In the genomic region with DNA sequence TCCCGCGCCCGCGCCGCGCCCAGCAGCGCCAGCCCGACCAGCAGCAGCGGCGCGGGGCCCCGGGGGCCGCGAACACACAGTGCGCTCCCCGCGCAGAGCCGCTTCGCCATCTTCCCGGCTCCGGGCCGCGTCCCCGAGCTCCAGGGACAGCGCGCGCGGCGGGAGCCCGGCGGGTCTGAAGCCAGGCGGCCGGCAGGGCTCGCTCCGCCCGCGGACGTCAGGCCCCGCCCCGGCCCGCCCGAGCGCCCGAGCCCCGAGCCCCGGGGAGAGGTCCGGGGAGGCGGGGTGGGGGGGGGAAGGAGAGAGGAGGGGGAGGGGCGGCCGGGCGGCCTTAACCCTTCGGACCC, we compare ENCODE assay signal across 9 cellular contexts. TPM values are rescaled to one million over a fixed set of nuclear protein-coding genes. Genes with fewer than 3 reads are reported as not detected.
DNase-seq lines count a peak whose midpoint lies in the region; ATAC-seq and TF ChIP-seq lines count a peak whose summit lies in the region.
"Had no signal": no experiment of that assay in that cellular context is flagged by ENCODE, and none has a peak within 500 bp of the region (broad histone marks: within the 10 kb centered on the region; RNA-seq: fewer than 3 reads in every experiment).

A gene with protein sequence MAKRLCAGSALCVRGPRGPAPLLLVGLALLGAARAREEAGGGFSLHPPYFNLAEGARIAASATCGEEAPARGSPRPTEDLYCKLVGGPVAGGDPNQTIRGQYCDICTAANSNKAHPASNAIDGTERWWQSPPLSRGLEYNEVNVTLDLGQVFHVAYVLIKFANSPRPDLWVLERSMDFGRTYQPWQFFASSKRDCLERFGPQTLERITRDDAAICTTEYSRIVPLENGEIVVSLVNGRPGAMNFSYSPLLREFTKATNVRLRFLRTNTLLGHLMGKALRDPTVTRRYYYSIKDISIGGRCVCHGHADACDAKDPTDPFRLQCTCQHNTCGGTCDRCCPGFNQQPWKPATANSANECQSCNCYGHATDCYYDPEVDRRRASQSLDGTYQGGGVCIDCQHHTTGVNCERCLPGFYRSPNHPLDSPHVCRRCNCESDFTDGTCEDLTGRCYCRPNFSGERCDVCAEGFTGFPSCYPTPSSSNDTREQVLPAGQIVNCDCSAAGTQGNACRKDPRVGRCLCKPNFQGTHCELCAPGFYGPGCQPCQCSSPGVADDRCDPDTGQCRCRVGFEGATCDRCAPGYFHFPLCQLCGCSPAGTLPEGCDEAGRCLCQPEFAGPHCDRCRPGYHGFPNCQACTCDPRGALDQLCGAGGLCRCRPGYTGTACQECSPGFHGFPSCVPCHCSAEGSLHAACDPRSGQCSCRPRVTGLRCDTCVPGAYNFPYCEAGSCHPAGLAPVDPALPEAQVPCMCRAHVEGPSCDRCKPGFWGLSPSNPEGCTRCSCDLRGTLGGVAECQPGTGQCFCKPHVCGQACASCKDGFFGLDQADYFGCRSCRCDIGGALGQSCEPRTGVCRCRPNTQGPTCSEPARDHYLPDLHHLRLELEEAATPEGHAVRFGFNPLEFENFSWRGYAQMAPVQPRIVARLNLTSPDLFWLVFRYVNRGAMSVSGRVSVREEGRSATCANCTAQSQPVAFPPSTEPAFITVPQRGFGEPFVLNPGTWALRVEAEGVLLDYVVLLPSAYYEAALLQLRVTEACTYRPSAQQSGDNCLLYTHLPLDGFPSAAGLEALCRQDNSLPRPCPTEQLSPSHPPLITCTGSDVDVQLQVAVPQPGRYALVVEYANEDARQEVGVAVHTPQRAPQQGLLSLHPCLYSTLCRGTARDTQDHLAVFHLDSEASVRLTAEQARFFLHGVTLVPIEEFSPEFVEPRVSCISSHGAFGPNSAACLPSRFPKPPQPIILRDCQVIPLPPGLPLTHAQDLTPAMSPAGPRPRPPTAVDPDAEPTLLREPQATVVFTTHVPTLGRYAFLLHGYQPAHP (N-terminal part only) (minus strand): TSS at position 177 of the 347 bp plus-strand sequence. CDS start 67 bp downstream, at position 110.

- peak; percentile 89 to 97 for DNase-seq in Caco-2
- DNase-seq in fibroblast of villous mesenchyme (ENCODE audit: low read depth): peak; percentile 45

- H3K4me1 ChIP-seq in Caco-2: peaks cover 76% of the 10 kb centered on the region

- H3K4me1 Mint-ChIP-seq in Caco-2 (ENCODE audit: low read depth, unreplicated experiment): peaks cover 47% of the 10 kb centered on the region

- H3F3A ChIP-seq in neural cell (ENCODE audit: insufficient read depth, low read length, poor library complexity, severe bottlenecking): no peaks in the 10 kb centered on the region

- peak within 1 kb of the TSS; percentile 67 for H3K9ac ChIP-seq in neural cell (ENCODE audit: low read length)

- ATAC-seq in HG02759 (IDR thresholded peaks at IDR 0.05; ENCODE audit: unreplicated experiment) (peak; percentile 35), HG02970 (IDR thresholded peaks at IDR 0.05; ENCODE audit: low FRiP score, unreplicated experiment) (no peak), HG02610 (IDR thresholded peaks at IDR 0.05; ENCODE audit: unreplicated experiment) (no peak), HG03175 (IDR thresholded peaks at IDR 0.05; ENCODE audit: unreplicated experiment) (no peak)

- TF ChIP-seq EP300 in neural cell (conservative IDR thresholded peaks at IDR 0.05; ENCODE audit: poor library complexity, severe bottlenecking): no peak

- H3K9me3 Mint-ChIP-seq in Caco-2 (ENCODE audit: unreplicated experiment): no peaks in the 10 kb centered on the region
- H3K9me3 Mint-ChIP-seq: stimulated activated naive CD8-positive, alpha-beta T cell treated with anti-CD3 and anti-CD28 coated beads, Interleukin-15, Interleukin-2, amounts not matched to agents 100 ng/mL and 50 ng/mL, for 24 hours had no signal

- no peaks in the 10 kb centered on the region for H3K9me2 ChIP-seq in neural cell (ENCODE audit: insufficient read depth, low read length)

- CTCF ChIA-PET in Caco-2 (lab: Charles Lee): interaction anchor here (2.2 to 10.9 kb wide), 3 partner anchors 15 to 65 kb away, joined by 10 to 188 read pairs (median 15); a partner anchor contains a TSS

- H3K4me2 ChIP-seq in neural cell (ENCODE audit: low read length): peak within 1 kb of the TSS; percentile 51

- no peak for TF ChIP-seq CTCF in Caco-2 (IDR thresholded peaks at IDR 0.05; ENCODE audit: insufficient read depth in 1 of 2, low read depth in 1 of 2, low read length in 1 of 2, severe bottlenecking in 1 of 2, unreplicated experiment in 1 of 2)
- no peak for TF ChIP-seq CTCF in WI38 (IDR thresholded peaks at IDR 0.05; ENCODE audit: low read depth, low read length)
- TF ChIP-seq CTCF in fibroblast of villous mesenchyme (IDR thresholded peaks at IDR 0.05; ENCODE audit: insufficient read depth, low read depth, low read length): no peak
- no peak for TF ChIP-seq CTCF in neural cell (IDR thresholded peaks at IDR 0.05; ENCODE audit: poor library complexity, severe bottlenecking)

- H3K27me3 Mint-ChIP-seq in Caco-2 (ENCODE audit: insufficient read depth, unreplicated experiment): no peaks in the 10 kb centered on the region

- TF ChIP-seq RAD21 in neural cell (conservative IDR thresholded peaks at IDR 0.05): no peak

- no peaks in the 10 kb centered on the region for H3K79me2 ChIP-seq in neural cell (replicated peaks; ENCODE audit: insufficient read depth, low read length)

- H3K4me3 Mint-ChIP-seq in Caco-2 (ENCODE audit: unreplicated experiment): peak within 1 kb of the TSS; percentile 70
- H3K4me3 Mint-ChIP-seq: stimulated activated naive CD8-positive, alpha-beta T cell treated with anti-CD3 and anti-CD28 coated beads, Interleukin-15, Interleukin-2, amounts not matched to agents 100 ng/mL and 50 ng/mL, for 24 hours had no signal

- intact Hi-C loops in Caco-2 (cut with micrococcal nuclease; ENCODE audit: unreplicated experiment): loop anchor here (5.0 kb wide), 1 partner anchor 130 kb away; a partner anchor contains a TSS

- H2AFZ ChIP-seq in neural cell (ENCODE audit: low read depth, low read length): no peak within 1 kb of the TSS

- H3K27ac ChIP-seq in neural cell (ENCODE audit: low read length): no peak within 1 kb of the TSS

- H3K27me3 ChIP-seq in Caco-2 (replicated peaks; ENCODE audit: control insufficient read depth, insufficient read depth, low read length): no peaks in the 10 kb centered on the region
- H3K27me3 ChIP-seq in neural cell (ENCODE audit: insufficient read depth, low read depth, low read length): no peaks in the 10 kb centered on the region

- H3K36me3 ChIP-seq in Caco-2 (ENCODE audit: control insufficient read depth, insufficient read depth, low read length): peaks cover 11% of the 10 kb centered on the region
- H3K36me3 ChIP-seq in neural cell (ENCODE audit: insufficient read depth, low read length): no peaks in the 10 kb centered on the region

- BruUV-seq in Caco-2 (replicated peaks; lab: Mats Ljungman, UMichigan): no TSS peak

- peak within 1 kb of the TSS; percentile 94 for H3K27ac Mint-ChIP-seq in Caco-2 (ENCODE audit: unreplicated experiment)
- H3K27ac Mint-ChIP-seq: stimulated activated naive CD8-positive, alpha-beta T cell treated with anti-CD3 and anti-CD28 coated beads, Interleukin-15, Interleukin-2, amounts not matched to agents 100 ng/mL and 50 ng/mL, for 24 hours had no signal

- H3K36me3 Mint-ChIP-seq in Caco-2 (ENCODE audit: insufficient read depth, unreplicated experiment): peaks cover 63% of the 10 kb centered on the region

- H3K4me3 ChIP-seq in Caco-2 (ENCODE audit: low read depth, low read length) (peak within 1 kb of the TSS; percentile 94), WI38 (ENCODE audit: low read depth, low read length) (peak within 1 kb of the TSS; percentile 61), fibroblast of villous mesenchyme (ENCODE audit: low read depth, low read length) (peak within 1 kb of the TSS; percentile 77), neural cell (ENCODE audit: low read length) (peak within 1 kb of the TSS; percentile 85)

- H4K20me1 ChIP-seq in neural cell (ENCODE audit: insufficient read depth): no peaks in the 10 kb centered on the region

- POLR2A ChIA-PET in Caco-2 (lab: Charles Lee): interaction anchor here (0.6 to 4.7 kb wide), 7 partner anchors 9 to 151 kb away, joined by 3 to 43 read pairs (median 5); a partner anchor contains a TSS

- no peaks in the 10 kb centered on the region for H3K9me3 ChIP-seq in Caco-2
- H3K9me3 ChIP-seq in neural cell (ENCODE audit: low read length): no peaks in the 10 kb centered on the region

TF ChIP-seq in neural cell, 6 proteins besides CTCF, POLR2A, EP300 and RAD21:
- TF ChIP-seq POLR2AphosphoS5 (IDR thresholded peaks at IDR 0.05): no peak
- TF ChIP-seq MXI1 (conservative IDR thresholded peaks at IDR 0.05; ENCODE audit: poor library complexity, severe bottlenecking): peak; percentile 2

RNA-seq across cellular contexts. Expression of the gene that starts here (rescaled TPM):
- total RNA-seq in Caco-2 (2022) (1,050 and 1,125 TPM in 2 replicates), fibroblast of villous mesenchyme (35.1 and 55.3 TPM in 2 replicates)
- 21.6 and 27.2 TPM in 2 replicates for polyA plus RNA-seq in neural cell
- 11.9 and 12.9 TPM in 2 replicates for polyA minus RNA-seq in neural cell

Comparison
In these comparisons a context has a peak if more than half of its experiments do, and no peak if none do; other contexts are left out.
1. RNA of the gene that starts here (total RNA-seq): 1,050 to 1,125 TPM in Caco-2; 35.1 to 55.3 TPM in fibroblast of villous mesenchyme; every median in the first group is over 10 times any median in the second.
2. Peak in every context shown above with its lines, with median percentiles within 50 percentile points of each other: H3K4me3 ChIP-seq.